10 cellular contexts compared by ENCODE assay signal in the genomic region with DNA sequence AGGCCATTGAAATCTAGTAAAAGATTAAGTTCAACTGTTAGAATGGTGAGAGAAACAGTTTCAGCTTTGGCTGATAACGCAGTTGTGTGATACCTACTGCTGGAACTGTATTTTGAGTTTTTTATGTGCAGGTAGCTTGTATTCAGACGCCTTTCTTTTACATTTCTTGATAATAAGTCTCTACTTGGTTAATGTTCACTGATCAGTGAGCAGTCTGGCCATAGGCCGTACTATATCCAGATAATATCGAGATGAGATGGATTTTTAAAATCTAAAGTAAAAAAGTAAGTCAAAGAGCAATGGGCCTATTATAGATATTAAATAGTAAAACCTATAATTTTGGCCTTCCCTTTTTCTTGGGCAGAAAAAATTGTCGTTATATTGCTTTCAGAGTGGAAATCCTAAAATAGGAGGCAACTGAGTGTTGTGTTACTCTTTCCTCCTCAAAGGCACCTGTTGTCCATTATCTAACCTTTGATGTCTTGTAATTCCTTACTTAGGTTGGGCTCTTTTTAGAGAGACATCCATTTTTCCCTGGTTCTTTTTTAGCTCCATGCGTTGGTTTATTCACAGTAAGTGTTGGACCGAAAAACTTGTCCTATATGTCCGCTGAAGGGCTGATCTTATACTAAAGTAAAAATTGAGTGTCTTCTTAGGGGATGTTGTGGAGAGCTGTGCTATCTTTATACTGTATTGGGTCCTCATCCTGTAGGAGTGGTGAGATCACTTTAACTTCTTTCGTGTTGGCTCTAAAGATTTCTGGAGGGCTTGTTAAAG. TPM values are rescaled to one million over a fixed set of nuclear protein-coding genes. Genes with fewer than 3 reads are reported as not detected.
DNase-seq lines count a peak whose midpoint lies in the region; ATAC-seq and TF ChIP-seq lines count a peak whose summit lies in the region.
"Had no signal": no experiment of that assay in that cellular context is flagged by ENCODE, and none has a peak within 500 bp of the region (broad histone marks: within the 10 kb centered on the region; RNA-seq: fewer than 3 reads in every experiment).

No MANE protein-coding gene starts in this region.

- intact Hi-C loops in mucosa of descending colon (cut with DNase I, micrococcal nuclease): no loop called here

- ATAC-seq in thoracic aorta (ENCODE audit: insufficient number of reproducible peaks, low FRiP score, low read depth): no peak
- ATAC-seq in mucosa of descending colon: no peak

- H3K9me3 ChIP-seq in HAP-1: no peaks in the 10 kb centered on the region
- no peaks in the 10 kb centered on the region for H3K9me3 ChIP-seq in adipocyte (ENCODE audit: control insufficient read depth, low read length)
- H3K9me3 ChIP-seq in thoracic aorta: no peaks in the 10 kb centered on the region
- no peaks in the 10 kb centered on the region for H3K9me3 ChIP-seq in mucosa of descending colon

- H3K36me3 ChIP-seq in HAP-1 (replicated peaks) (no peaks in the 10 kb centered on the region), adipocyte (ENCODE audit: control insufficient read depth, insufficient read depth, low read length, severe bottlenecking) (no peaks in the 10 kb centered on the region), kidney epithelial cell (ENCODE audit: control insufficient read depth, insufficient read depth, low read length) (no peaks in the 10 kb centered on the region), thoracic aorta (no peaks in the 10 kb centered on the region), mucosa of descending colon (ENCODE audit: low read depth) (no peaks in the 10 kb centered on the region)

- H3K4me3 ChIP-seq in HAP-1 (peak overlapping the region; percentile 78), adipocyte (ENCODE audit: low read length) (peak overlapping the region; percentile 99), kidney epithelial cell (ENCODE audit: low read depth, low read length) (peak overlapping the region; percentile 99), thoracic aorta (peak overlapping the region; percentile 78), mucosa of descending colon (no peak overlapping the region)

- DNase-seq in HAP-1 (ENCODE audit: low spot score in 2 of 2): no peak
- peak; percentile 32 for DNase-seq in adipocyte (ENCODE audit: low read depth)
- no peak for DNase-seq in kidney epithelial cell (ENCODE audit: low read depth)
- DNase-seq in thoracic aorta (ENCODE audit: low spot score): no peak
- DNase-seq in activated T-cell treated with anti-CD3 and anti-CD28 coated beads for 4 hours: no peak
- DNase-seq in mucosa of descending colon: no peak
- no peak for DNase-seq in stimulated activated CD4-positive, alpha-beta T cell treated with anti-CD3 and anti-CD28 coated beads, Interleukin-12 subunit alpha, Interleukin-12 subunit beta, amount 100 ng/mL, for 4 hours
- no peak for DNase-seq in stimulated activated naive CD4-positive, alpha-beta T cell (lab: John Stamatoyannopoulos, UW)
- DNase-seq: activated CD4-positive, alpha-beta T cell treated with anti-CD3 and anti-CD28 coated beads for 36 hours; NCI-H2171 treated with DMSO at 0.1 percent for 48 hours had no signal

- H3K27ac ChIP-seq in thoracic aorta: peak overlapping the region; percentile 55 to 77

- peak overlapping the region; percentile 93 for H3K9ac ChIP-seq in adipocyte (ENCODE audit: low read length)

- peaks cover 31% of the 10 kb centered on the region for H3K4me1 ChIP-seq in HAP-1
- peaks cover 26% of the 10 kb centered on the region for H3K4me1 ChIP-seq in adipocyte (ENCODE audit: control insufficient read depth, insufficient read depth, low read length)
- H3K4me1 ChIP-seq in thoracic aorta (ENCODE audit: control insufficient read depth in 1 of 2, low read depth in 2 of 2): peaks cover 18 to 47% of the 10 kb centered on the region in 2 donors
- H3K4me1 ChIP-seq in mucosa of descending colon (ENCODE audit: low read depth): peaks cover 18% of the 10 kb centered on the region

- in situ Hi-C loops in HAP-1 (cut with MboI; ENCODE audit: low sequenced_read_pairs): no loop called here

- no peaks in the 10 kb centered on the region; the same call in 1 of the 2 replicates for H3K27me3 ChIP-seq in HAP-1 (ENCODE audit: low read depth)
- H3K27me3 ChIP-seq in adipocyte (replicated peaks; ENCODE audit: control insufficient read depth, insufficient read depth, low read length): no peaks in the 10 kb centered on the region
- H3K27me3 ChIP-seq in kidney epithelial cell (ENCODE audit: control insufficient read depth, insufficient read depth, low read length): no peaks in the 10 kb centered on the region
- no peaks in the 10 kb centered on the region for H3K27me3 ChIP-seq in thoracic aorta (replicated peaks; ENCODE audit: insufficient read depth)

- TF ChIP-seq CTCF in kidney epithelial cell (IDR thresholded peaks at IDR 0.05; ENCODE audit: insufficient read depth, low read length, poor library complexity, severe bottlenecking) (no peak), thoracic aorta (IDR thresholded peaks at IDR 0.05) (no peak), mucosa of descending colon (IDR thresholded peaks at IDR 0.05) (no peak)

RNA-seq across cellular contexts. Expression of a gene that starts 1.7 kb away (rescaled TPM):
- total RNA-seq in kidney epithelial cell (28.1 and 33.8 TPM in 2 replicates), thoracic aorta (10 to 100 TPM; 32.8 to 59.9 TPM), mucosa of descending colon (10 to 100 TPM; 47.9 to 88.3 (median 66.3) TPM)
